ENCODE assay signal across 21 cellular contexts in the genomic region with DNA sequence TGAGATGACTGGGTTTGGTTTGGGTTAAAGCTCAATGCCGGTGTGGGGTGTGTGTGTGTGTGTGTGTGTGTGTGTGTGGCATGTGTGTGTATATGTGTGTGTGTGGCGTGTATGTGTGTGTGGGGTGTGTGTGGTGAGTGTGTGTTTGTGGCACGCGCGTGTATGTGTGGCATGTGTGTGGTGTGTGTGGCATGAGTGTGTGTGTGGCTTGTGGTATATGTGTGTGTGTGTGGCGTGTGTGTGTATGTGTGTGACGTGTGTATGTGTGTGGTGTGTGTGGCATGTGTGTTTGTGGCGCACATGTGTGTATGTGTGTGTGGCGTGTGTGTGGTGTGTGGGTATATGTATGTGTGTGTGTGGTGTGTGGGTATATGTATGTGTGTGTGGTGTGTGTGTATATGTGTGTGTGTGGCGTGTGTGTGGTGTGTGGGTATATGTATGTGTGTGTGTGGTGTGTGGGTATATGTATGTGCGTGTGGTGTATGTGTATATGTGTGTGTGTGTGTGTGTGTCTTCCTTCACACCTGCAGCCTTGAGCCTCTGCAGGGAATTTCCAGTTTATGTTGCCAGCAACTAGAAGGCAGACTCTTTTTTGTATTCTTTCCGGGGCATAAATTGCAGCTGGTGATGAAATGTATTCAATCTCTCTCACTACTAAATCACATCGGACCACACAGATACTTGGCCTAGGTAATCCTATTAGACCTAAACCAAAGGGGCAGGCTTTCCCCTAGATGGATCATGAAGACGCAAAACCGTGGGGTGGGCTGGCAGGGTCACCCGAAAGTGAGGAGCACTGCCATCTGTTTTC. TPM values are rescaled to one million over a fixed set of nuclear protein-coding genes. Genes with fewer than 3 reads are reported as not detected.
"Had no signal": no experiment of that assay in that cellular context is flagged by ENCODE, and none has a peak within 500 bp of the region (broad histone marks: within the 10 kb centered on the region; RNA-seq: fewer than 3 reads in every experiment).

No MANE protein-coding gene starts in this region.

- H3K4me3 ChIP-seq: ascending aorta, gastroesophageal sphincter, heart right ventricle, lower lobe of right lung, smooth muscle cell had no signal

- H3K27ac Mint-ChIP-seq: activated T-cell treated with anti-CD3 and anti-CD28 coated beads, Interleukin-2, amount 50 U/mL, for 72 hours; immature natural killer cell; mesothelial cell of epicardium; natural killer cell treated with Interleukin-12 subunit alpha and Interleukin-12 subunit beta and Interleukin-15 and Interleukin-18, amount 100 ng/mL, for 72 hours; T-helper 1 cell treated with Interleukin-12 subunit alpha and Interleukin-12 subunit beta and Interleukin-4 antibody, amounts not matched to agents 30 μg/mL and 1 μg/mL, for 36 hours; type B pancreatic cell had no signal

- H3K27me3 Mint-ChIP-seq: natural killer cell treated with Interleukin-12 subunit alpha and Interleukin-12 subunit beta and Interleukin-15 and Interleukin-18, amount 100 ng/mL, for 72 hours; stimulated activated naive CD8-positive, alpha-beta T cell treated with anti-CD3 and anti-CD28 coated beads, Interleukin-15, amount 100 ng/mL, for 72 hours; type B pancreatic cell had no signal

- H3K4me1 ChIP-seq: ascending aorta, heart right ventricle, lower lobe of right lung had no signal

- H3K4me3 Mint-ChIP-seq: activated T-cell treated with anti-CD3 and anti-CD28 coated beads, Interleukin-2, amount 50 U/mL, for 72 hours; immature natural killer cell; mesothelial cell of epicardium; natural killer cell treated with Interleukin-12 subunit alpha and Interleukin-12 subunit beta and Interleukin-15 and Interleukin-18, amount 100 ng/mL, for 72 hours; stimulated activated naive CD8-positive, alpha-beta T cell treated with anti-CD3 and anti-CD28 coated beads, Interleukin-15, amount 100 ng/mL, for 72 hours; T-helper 1 cell treated with Interleukin-12 subunit alpha and Interleukin-12 subunit beta and Interleukin-4 antibody, amounts not matched to agents 30 μg/mL and 1 μg/mL, for 36 hours; type B pancreatic cell had no signal

- H3K4me1 Mint-ChIP-seq: mesothelial cell of epicardium; stimulated activated naive CD8-positive, alpha-beta T cell treated with anti-CD3 and anti-CD28 coated beads, Interleukin-15, amount 100 ng/mL, for 72 hours had no signal

- H3K36me3 Mint-ChIP-seq: immature natural killer cell; mesothelial cell of epicardium; natural killer cell treated with Interleukin-12 subunit alpha and Interleukin-12 subunit beta and Interleukin-15 and Interleukin-18, amount 100 ng/mL, for 72 hours; type B pancreatic cell had no signal

- H3K36me3 ChIP-seq: ascending aorta, gastroesophageal sphincter, heart right ventricle, lower lobe of right lung had no signal

- H3K9me3 ChIP-seq: ascending aorta, gastroesophageal sphincter, heart right ventricle, lower lobe of right lung had no signal

- H3K27me3 ChIP-seq: ascending aorta, gastroesophageal sphincter, heart right ventricle had no signal

- H3K9me3 Mint-ChIP-seq: activated T-cell treated with anti-CD3 and anti-CD28 coated beads, Interleukin-2, amount 50 U/mL, for 72 hours; immature natural killer cell; mesothelial cell of epicardium; natural killer cell treated with Interleukin-12 subunit alpha and Interleukin-12 subunit beta and Interleukin-15 and Interleukin-18, amount 100 ng/mL, for 72 hours; stimulated activated naive CD8-positive, alpha-beta T cell treated with anti-CD3 and anti-CD28 coated beads, Interleukin-15, amount 100 ng/mL, for 72 hours; T-helper 1 cell treated with Interleukin-12 subunit alpha and Interleukin-12 subunit beta and Interleukin-4 antibody, amounts not matched to agents 30 μg/mL and 1 μg/mL, for 36 hours had no signal

- H3K4me2 ChIP-seq: smooth muscle cell had no signal

- DNase-seq: activated CD4-positive, alpha-beta T cell treated with anti-CD3 and anti-CD28 coated beads, Interleukin-2, amount 50 U/mL, for 4 hours; activated effector memory CD4-positive, alpha-beta T cell treated with anti-CD3 and anti-CD28 coated beads, Interleukin-2, amount 50 U/mL, for 16 hours; activated naive CD4-positive, alpha-beta T cell treated with anti-CD3 and anti-CD28 coated beads, Interleukin-2, amount 50 U/mL, for 16 hours; activated T-cell treated with anti-CD3 and anti-CD28 coated beads, Interleukin-2, amount 50 U/mL, for 72 hours; cerebellar nuclear complex; effector CD4-positive, alpha-beta T cell; heart right ventricle; immature natural killer cell; lower lobe of right lung; stimulated activated CD4-positive, alpha-beta T cell treated with anti-CD3 and anti-CD28 coated beads, Interleukin-4, amount 100 ng/mL, for 1 hour; stimulated activated naive CD8-positive, alpha-beta T cell treated with anti-CD3 and anti-CD28 coated beads, Interleukin-15, amount 100 ng/mL, for 72 hours had no signal

- ATAC-seq: activated T-cell treated with anti-CD3 and anti-CD28 coated beads, Interleukin-2, amount 50 U/mL, for 72 hours; esophagus mucosa; gastroesophageal sphincter; heart right ventricle; lower lobe of right lung; sciatic nerve; stimulated activated naive CD8-positive, alpha-beta T cell treated with anti-CD3 and anti-CD28 coated beads, Interleukin-15, amount 100 ng/mL, for 72 hours had no signal

- H3K27ac ChIP-seq: ascending aorta, gastroesophageal sphincter, heart right ventricle, lower lobe of right lung had no signal

RNA-seq across cellular contexts. Expression of gene CHRD, which starts 34.8 kb away (rescaled TPM):
- total RNA-seq: activated CD8-positive, alpha-beta memory T cell treated with anti-CD3 and anti-CD28 coated beads for 36 hours; natural killer cell treated with Interleukin-12 subunit alpha and Interleukin-12 subunit beta and Interleukin-15 and Interleukin-18, amount 100 ng/mL, for 72 hours had no signal
- polyA plus RNA-seq: immature natural killer cell had no signal

RNA-seq across cellular contexts. Expression of gene THPO, which starts 36.6 kb away (rescaled TPM):
- total RNA-seq: activated CD8-positive, alpha-beta memory T cell treated with anti-CD3 and anti-CD28 coated beads for 36 hours; activated T-cell treated with anti-CD3 and anti-CD28 coated beads, Interleukin-2, amount 50 U/mL, for 72 hours; ascending aorta; esophagus mucosa; natural killer cell treated with Interleukin-12 subunit alpha and Interleukin-12 subunit beta and Interleukin-15 and Interleukin-18, amount 100 ng/mL, for 72 hours; smooth muscle cell had no signal
- polyA plus RNA-seq: immature natural killer cell had no signal
